In genomic region chr7:90459888-90460287, GRCh38 we compare ENCODE assay signal across 20 cellular contexts. TPM values are rescaled to one million over a fixed set of nuclear protein-coding genes. Genes with fewer than 3 reads are reported as not detected.
DNase-seq lines count a peak whose midpoint lies in the region; ATAC-seq and TF ChIP-seq lines count a peak whose summit lies in the region.
"Had no signal": no experiment of that assay in that cellular context is flagged by ENCODE, and none has a peak within 500 bp of the region (broad histone marks: within the 10 kb centered on the region; RNA-seq: fewer than 3 reads in every experiment).

No MANE protein-coding gene starts in this region.

- no peaks in the 10 kb centered on the region for H3K36me3 ChIP-seq in GM23248 (ENCODE audit: low read depth)
- H3K36me3 ChIP-seq: heart right ventricle, SJSA1 had no signal

- H4K20me1 ChIP-seq in GM23248 (ENCODE audit: insufficient read depth), result no peaks in the 10 kb centered on the region

- H3K79me2 ChIP-seq in GM23248 (ENCODE audit: insufficient read depth), result no peaks in the 10 kb centered on the region

- H3K27ac ChIP-seq in GM23248, result no peak overlapping the region
- H3K27ac ChIP-seq: heart right ventricle, SJSA1 had no signal

- H3K9ac ChIP-seq in GM23248, result no peak overlapping the region

- H3K4me1 ChIP-seq in GM23248 (ENCODE audit: insufficient read depth), result no peaks in the 10 kb centered on the region

- H3K4me2 ChIP-seq in GM23248 (ENCODE audit: unreplicated experiment), result no peak overlapping the region

- no peak overlapping the region for H2AFZ ChIP-seq in GM23248

- no peaks in the 10 kb centered on the region for H3K9me3 ChIP-seq in GM23248 (ENCODE audit: low read depth)

- H3F3A ChIP-seq in GM23248 (ENCODE audit: insufficient read depth), result no peaks in the 10 kb centered on the region

- no peak for DNase-seq in AG09309 (ENCODE audit: low read depth)
- DNase-seq in GM23248, result peak; percentile 47
- peak; percentile 40 for DNase-seq in RKO (ENCODE audit: low spot score)
- peak; percentile 16 for DNase-seq in fibroblast of pulmonary artery (ENCODE audit: low read depth)
- no peak for DNase-seq in DMS 273 treated with DMSO at 0.1 percent for 48 hours (lab: John Stamatoyannopoulos, UW)
- no peak for DNase-seq in NCI-H2081 treated with DMSO at 0.1 percent for 48 hours (lab: John Stamatoyannopoulos, UW)
- no peak for DNase-seq in NCI-H2227 (lab: John Stamatoyannopoulos, UW; ENCODE audit: unreplicated experiment)
- DNase-seq: activated CD8-positive, alpha-beta memory T cell treated with anti-CD3 and anti-CD28 coated beads for 24 hours; activated gamma-delta T cell treated with Interleukin-2 at 50 U/mL for 16 hours; CD4-positive, alpha-beta T cell; GDM1; heart right ventricle; naive thymus-derived CD4-positive, alpha-beta T cell; NCI-H187; right cardiac atrium; stimulated activated naive CD8-positive, alpha-beta T cell treated with anti-CD3 and anti-CD28 coated beads, Interleukin-15, amount 100 ng/mL, for 72 hours had no signal

- no peak for ATAC-seq in GM19324 (IDR thresholded peaks at IDR 0.05; ENCODE audit: low FRiP score, unreplicated experiment)
- ATAC-seq: naive thymus-derived CD4-positive, alpha-beta T cell; right cardiac atrium; stimulated activated naive CD8-positive, alpha-beta T cell treated with anti-CD3 and anti-CD28 coated beads, Interleukin-15, amount 100 ng/mL, for 72 hours had no signal

- TF ChIP-seq CTCF in AG09309 (IDR thresholded peaks at IDR 0.05; ENCODE audit: control insufficient read depth, insufficient read depth, low read depth, low read length, missing control alignments), result peak; percentile 10
- TF ChIP-seq CTCF in fibroblast of pulmonary artery (IDR thresholded peaks at IDR 0.05; ENCODE audit: low read length, missing control alignments), result peak; percentile 47

- WGBS in GM23248 (ENCODE audit: low coverage in 1 of 2, low lambda C conversion rate in 2 of 2, missing lambda C conversion rate in 2 of 2), 2 experiments, result 71 to 81% methylated on average over 4 of the region's 4 CpGs

- H3K27me3 ChIP-seq in GM23248 (replicated peaks; ENCODE audit: insufficient read depth), result no peaks in the 10 kb centered on the region
- H3K27me3 ChIP-seq: heart right ventricle, SJSA1 had no signal

- H3K4me3 ChIP-seq in AG09309 (ENCODE audit: control insufficient read depth, low read depth, low read length) (no peak overlapping the region), GM23248 (no peak overlapping the region), fibroblast of pulmonary artery (replicated peaks; ENCODE audit: low read depth, low read length) (no peak overlapping the region)
- H3K4me3 ChIP-seq: heart right ventricle, SJSA1 had no signal

- no peaks in the 10 kb centered on the region for H3K9me2 ChIP-seq in GM23248 (ENCODE audit: insufficient read depth)

- in situ Hi-C loops in GM23248 (cut with MboI), result loop anchor here (25.0 kb wide), 1 partner anchor 552 kb away; no protein-coding TSS in a partner anchor

RNA-seq across cellular contexts. Expression of gene PTTG1IP2, which starts 9.6 kb away (rescaled TPM):
- not detected in 2 replicates for total RNA-seq in GM23248 (2014; rRNA removed; shearing (Covaris generic))
- not detected in 2 replicates for polyA plus RNA-seq in GM23248 (2016; fragmentation: Nextera tagmentation; extraction: Ambion mirVana)
- total RNA-seq: bronchial epithelial cell; CD4-positive, alpha-beta T cell; heart right ventricle; naive thymus-derived CD4-positive, alpha-beta T cell; right cardiac atrium; SJSA1 had no signal
- polyA plus RNA-seq: heart right ventricle; IgD-negative memory B cell; naive thymus-derived CD4-positive, alpha-beta T cell; right cardiac atrium had no signal

RNA-seq across cellular contexts. Expression of gene CLDN12, which starts 56.6 kb away (rescaled TPM):
- total RNA-seq in GM23248 (2014; rRNA removed; shearing (Covaris generic)), result 35.6 and 38.3 TPM in 2 replicates
- 24.1 and 24.3 TPM in 2 replicates for polyA plus RNA-seq in GM23248 (2016; fragmentation: Nextera tagmentation; extraction: Ambion mirVana)

Comparison
In these comparisons a context has a peak if more than half of its experiments do, and no peak if none do; other contexts are left out.
1. DNase-seq: peak in GM23248 (single experiment), RKO (single experiment) and fibroblast of pulmonary artery (single experiment); none in AG09309 (single experiment), DMS 273 treated with DMSO at 0.1 percent for 48 hours (single experiment), NCI-H2081 treated with DMSO at 0.1 percent for 48 hours (single experiment) and NCI-H2227 (single experiment).